ENCODE assay signal across 10 cellular contexts in the genomic region with DNA sequence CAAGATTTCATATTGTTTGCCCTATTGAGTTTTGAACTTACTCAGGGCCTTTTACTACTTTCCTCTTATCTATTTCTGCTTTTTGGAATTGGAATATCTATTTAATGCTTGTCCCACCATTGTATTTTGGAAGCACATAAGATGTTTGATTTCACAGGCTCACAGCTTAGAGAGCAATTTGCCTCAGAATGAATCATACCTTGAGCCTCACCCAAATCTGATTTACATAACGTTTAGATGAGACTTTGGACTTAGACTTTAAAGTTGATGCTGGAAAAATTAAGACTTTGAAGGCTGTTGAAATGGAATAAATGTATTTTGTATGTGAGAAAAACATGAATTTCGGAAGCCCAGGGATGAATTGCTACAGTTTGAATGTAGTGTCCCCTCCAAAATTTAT.
"Had no signal": no experiment of that assay in that cellular context is flagged by ENCODE, and none has a peak within 500 bp of the region (broad histone marks: within the 10 kb centered on the region; RNA-seq: fewer than 3 reads in every experiment).

No MANE protein-coding gene starts in this region.

- H3K4me3 ChIP-seq: GM23248, HAP-1, K562 had no signal

- DNase-seq: GM23248, GOT3, H7, HFFc6, IMR-90, KG1 had no signal

- H3K4me1 ChIP-seq: HAP-1 had no signal

- H3K36me3 ChIP-seq: HAP-1 had no signal

- ATAC-seq: HCT116, HepG2, K562 had no signal

- H3K9me3 ChIP-seq: HAP-1 had no signal
